ENCODE assay signal across 2 cellular contexts in the genomic region with DNA sequence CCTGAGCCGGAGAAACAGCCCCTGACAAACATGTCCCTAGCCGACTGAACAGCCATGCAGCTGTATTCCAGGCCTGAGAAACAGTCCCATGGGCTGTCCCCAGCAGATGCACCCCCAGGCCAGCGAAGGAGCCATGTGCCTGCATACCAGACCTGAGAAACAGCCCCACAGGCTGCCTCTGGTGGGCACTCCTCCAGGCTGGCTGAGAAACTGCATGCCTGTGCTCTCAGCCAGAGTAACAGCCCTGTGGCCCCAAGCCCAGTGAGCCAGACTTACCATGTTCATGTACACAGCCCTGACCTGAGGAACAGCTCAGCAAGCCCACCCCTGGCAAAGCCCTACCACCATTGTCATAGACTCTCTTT.
TF ChIP-seq lines count a peak whose summit lies in the region.

No MANE protein-coding gene starts in this region.

TF ChIP-seq in HepG2, 621 proteins besides CTCF, POLR2A, EP300 and RAD21:
- TF ChIP-seq TMF1 (CRISPR knock-in tag; IDR thresholded peaks at IDR 0.05; ENCODE audit: low read depth) (no peak), ATM (IDR thresholded peaks at IDR 0.05; ENCODE audit: borderline replicate concordance) (no peak), ZNF790 (CRISPR knock-in tag; IDR thresholded peaks at IDR 0.05; ENCODE audit: borderline replicate concordance) (no peak), ZNF766 (CRISPR knock-in tag; IDR thresholded peaks at IDR 0.05; ENCODE audit: borderline replicate concordance) (no peak), ZNF367 (CRISPR knock-in tag; IDR thresholded peaks at IDR 0.05; ENCODE audit: borderline replicate concordance) (no peak), GABPB1 (CRISPR knock-in tag; IDR thresholded peaks at IDR 0.05) (no peak), NFRKB (IDR thresholded peaks at IDR 0.05) (no peak), ZNF510 (CRISPR knock-in tag; IDR thresholded peaks at IDR 0.05; ENCODE audit: low read depth) (no peak), ZBTB20 (CRISPR knock-in tag; IDR thresholded peaks at IDR 0.05; ENCODE audit: borderline replicate concordance, low read depth) (no peak)
TF ChIP-seq in HepG2: peak in this region for 0.

TF ChIP-seq in WTC11, 78 proteins besides CTCF, POLR2A, EP300 and RAD21:
- TF ChIP-seq FOXJ3 (CRISPR knock-in tag; IDR thresholded peaks at IDR 0.05; ENCODE audit: borderline replicate concordance), result no peak
- no peak for TF ChIP-seq SMAD3 (CRISPR knock-in tag; IDR thresholded peaks at IDR 0.05; ENCODE audit: borderline replicate concordance)
- no peak for TF ChIP-seq SOX15 (CRISPR knock-in tag; IDR thresholded peaks at IDR 0.05)
- TF ChIP-seq E2F1 (CRISPR knock-in tag; IDR thresholded peaks at IDR 0.05), result no peak
- TF ChIP-seq NR2C2 (CRISPR knock-in tag; IDR thresholded peaks at IDR 0.05), result no peak
- TF ChIP-seq, protein P1, sequence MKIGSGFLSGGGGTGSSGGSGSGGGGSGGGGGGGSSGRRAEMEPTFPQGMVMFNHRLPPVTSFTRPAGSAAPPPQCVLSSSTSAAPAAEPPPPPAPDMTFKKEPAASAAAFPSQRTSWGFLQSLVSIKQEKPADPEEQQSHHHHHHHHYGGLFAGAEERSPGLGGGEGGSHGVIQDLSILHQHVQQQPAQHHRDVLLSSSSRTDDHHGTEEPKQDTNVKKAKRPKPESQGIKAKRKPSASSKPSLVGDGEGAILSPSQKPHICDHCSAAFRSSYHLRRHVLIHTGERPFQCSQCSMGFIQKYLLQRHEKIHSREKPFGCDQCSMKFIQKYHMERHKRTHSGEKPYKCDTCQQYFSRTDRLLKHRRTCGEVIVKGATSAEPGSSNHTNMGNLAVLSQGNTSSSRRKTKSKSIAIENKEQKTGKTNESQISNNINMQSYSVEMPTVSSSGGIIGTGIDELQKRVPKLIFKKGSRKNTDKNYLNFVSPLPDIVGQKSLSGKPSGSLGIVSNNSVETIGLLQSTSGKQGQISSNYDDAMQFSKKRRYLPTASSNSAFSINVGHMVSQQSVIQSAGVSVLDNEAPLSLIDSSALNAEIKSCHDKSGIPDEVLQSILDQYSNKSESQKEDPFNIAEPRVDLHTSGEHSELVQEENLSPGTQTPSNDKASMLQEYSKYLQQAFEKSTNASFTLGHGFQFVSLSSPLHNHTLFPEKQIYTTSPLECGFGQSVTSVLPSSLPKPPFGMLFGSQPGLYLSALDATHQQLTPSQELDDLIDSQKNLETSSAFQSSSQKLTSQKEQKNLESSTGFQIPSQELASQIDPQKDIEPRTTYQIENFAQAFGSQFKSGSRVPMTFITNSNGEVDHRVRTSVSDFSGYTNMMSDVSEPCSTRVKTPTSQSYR (CRISPR knock-in tag; IDR thresholded peaks at IDR 0.05), result no peak
- no peak for TF ChIP-seq GTF2I (CRISPR knock-in tag; conservative IDR thresholded peaks at IDR 0.05)
- TF ChIP-seq, protein P2, sequence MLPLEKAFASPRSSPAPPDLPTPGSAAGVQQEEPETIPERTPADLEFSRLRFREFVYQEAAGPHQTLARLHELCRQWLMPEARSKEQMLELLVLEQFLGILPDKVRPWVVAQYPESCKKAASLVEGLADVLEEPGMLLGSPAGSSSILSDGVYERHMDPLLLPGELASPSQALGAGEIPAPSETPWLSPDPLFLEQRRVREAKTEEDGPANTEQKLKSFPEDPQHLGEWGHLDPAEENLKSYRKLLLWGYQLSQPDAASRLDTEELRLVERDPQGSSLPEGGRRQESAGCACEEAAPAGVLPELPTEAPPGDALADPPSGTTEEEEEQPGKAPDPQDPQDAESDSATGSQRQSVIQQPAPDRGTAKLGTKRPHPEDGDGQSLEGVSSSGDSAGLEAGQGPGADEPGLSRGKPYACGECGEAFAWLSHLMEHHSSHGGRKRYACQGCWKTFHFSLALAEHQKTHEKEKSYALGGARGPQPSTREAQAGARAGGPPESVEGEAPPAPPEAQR (CRISPR knock-in tag; IDR thresholded peaks at IDR 0.05), result no peak
- TF ChIP-seq TP53 (CRISPR knock-in tag; IDR thresholded peaks at IDR 0.05), result no peak
- TF ChIP-seq, protein P3, sequence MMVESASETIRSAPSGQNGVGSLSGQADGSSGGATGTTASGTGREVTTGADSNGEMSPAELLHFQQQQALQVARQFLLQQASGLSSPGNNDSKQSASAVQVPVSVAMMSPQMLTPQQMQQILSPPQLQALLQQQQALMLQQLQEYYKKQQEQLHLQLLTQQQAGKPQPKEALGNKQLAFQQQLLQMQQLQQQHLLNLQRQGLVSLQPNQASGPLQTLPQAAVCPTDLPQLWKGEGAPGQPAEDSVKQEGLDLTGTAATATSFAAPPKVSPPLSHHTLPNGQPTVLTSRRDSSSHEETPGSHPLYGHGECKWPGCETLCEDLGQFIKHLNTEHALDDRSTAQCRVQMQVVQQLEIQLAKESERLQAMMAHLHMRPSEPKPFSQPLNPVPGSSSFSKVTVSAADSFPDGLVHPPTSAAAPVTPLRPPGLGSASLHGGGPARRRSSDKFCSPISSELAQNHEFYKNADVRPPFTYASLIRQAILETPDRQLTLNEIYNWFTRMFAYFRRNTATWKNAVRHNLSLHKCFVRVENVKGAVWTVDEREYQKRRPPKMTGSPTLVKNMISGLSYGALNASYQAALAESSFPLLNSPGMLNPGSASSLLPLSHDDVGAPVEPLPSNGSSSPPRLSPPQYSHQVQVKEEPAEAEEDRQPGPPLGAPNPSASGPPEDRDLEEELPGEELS (CRISPR knock-in tag; IDR thresholded peaks at IDR 0.05), result no peak
- TF ChIP-seq SMAD4 (CRISPR knock-in tag; IDR thresholded peaks at IDR 0.05), result no peak
- no peak for TF ChIP-seq NR3C1 (CRISPR knock-in tag; conservative IDR thresholded peaks at IDR 0.05; ENCODE audit: low read depth)
- no peak for TF ChIP-seq EMX1 (CRISPR knock-in tag; IDR thresholded peaks at IDR 0.05)
- TF ChIP-seq, protein P4, sequence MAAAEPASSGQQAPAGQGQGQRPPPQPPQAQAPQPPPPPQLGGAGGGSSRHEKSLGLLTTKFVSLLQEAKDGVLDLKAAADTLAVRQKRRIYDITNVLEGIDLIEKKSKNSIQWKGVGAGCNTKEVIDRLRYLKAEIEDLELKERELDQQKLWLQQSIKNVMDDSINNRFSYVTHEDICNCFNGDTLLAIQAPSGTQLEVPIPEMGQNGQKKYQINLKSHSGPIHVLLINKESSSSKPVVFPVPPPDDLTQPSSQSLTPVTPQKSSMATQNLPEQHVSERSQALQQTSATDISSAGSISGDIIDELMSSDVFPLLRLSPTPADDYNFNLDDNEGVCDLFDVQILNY (CRISPR knock-in tag; IDR thresholded peaks at IDR 0.05), result no peak
- TF ChIP-seq, protein P5, sequence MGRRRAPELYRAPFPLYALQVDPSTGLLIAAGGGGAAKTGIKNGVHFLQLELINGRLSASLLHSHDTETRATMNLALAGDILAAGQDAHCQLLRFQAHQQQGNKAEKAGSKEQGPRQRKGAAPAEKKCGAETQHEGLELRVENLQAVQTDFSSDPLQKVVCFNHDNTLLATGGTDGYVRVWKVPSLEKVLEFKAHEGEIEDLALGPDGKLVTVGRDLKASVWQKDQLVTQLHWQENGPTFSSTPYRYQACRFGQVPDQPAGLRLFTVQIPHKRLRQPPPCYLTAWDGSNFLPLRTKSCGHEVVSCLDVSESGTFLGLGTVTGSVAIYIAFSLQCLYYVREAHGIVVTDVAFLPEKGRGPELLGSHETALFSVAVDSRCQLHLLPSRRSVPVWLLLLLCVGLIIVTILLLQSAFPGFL (CRISPR knock-in tag; IDR thresholded peaks at IDR 0.05; ENCODE audit: borderline replicate concordance), result no peak
